ENCODE assay signal across 8 cellular contexts in the genomic region with DNA sequence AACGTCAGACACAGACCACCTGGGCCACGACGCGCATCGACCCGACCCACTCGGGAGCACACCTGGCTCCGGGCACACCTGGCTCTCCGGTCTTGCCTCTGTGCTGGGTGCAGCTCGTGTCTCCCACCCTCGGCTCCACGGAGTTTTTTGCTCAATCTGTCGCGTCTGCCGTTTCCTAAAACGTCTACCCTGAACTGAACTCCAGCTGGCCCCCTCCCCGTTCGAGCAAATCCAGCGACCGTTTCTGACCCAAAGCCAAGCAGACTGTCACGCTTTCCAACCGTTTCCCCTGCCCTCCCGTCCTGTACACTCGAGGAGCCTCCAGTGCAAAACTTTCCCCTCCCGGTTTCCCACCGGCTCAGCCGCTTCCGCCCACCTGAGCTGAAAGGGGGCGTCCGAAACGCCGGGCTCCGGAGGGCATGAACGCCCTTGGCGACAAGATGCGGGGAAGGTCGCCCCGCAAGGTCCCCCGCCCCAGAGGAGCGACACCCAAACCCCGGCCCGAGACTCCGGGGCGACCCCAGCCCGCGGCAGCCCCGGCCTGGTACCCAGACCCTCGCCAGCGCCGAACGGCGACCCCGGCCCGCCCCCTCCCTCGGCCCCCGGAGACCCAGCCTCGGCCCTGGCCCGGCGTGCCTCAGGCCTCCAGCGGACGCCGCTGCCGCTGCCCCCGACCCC. TPM values are rescaled to one million over a fixed set of nuclear protein-coding genes. Genes with fewer than 3 reads are reported as not detected.
DNase-seq lines count a peak whose midpoint lies in the region; ATAC-seq and TF ChIP-seq lines count a peak whose summit lies in the region.

No MANE protein-coding gene starts in this region.

- no peak overlapping the region for H3K27ac ChIP-seq in iPS-18a (ENCODE audit: low read length)
- peak overlapping the region; percentile 56 to 94 (median 85) for H3K27ac ChIP-seq in skin epidermis

- H3K9ac ChIP-seq in adipocyte (ENCODE audit: low read length) (peak overlapping the region; percentile 97), iPS-18a (ENCODE audit: low read length) (peak overlapping the region; percentile 34)

- ATAC-seq in GM19452 (IDR thresholded peaks at IDR 0.05; ENCODE audit: unreplicated experiment): peak; percentile 18
- ATAC-seq in GM19467 (IDR thresholded peaks at IDR 0.05; ENCODE audit: unreplicated experiment): no peak

- H3K4me3 ChIP-seq in BE2C (ENCODE audit: low read depth, low read length) (peak overlapping the region; percentile 84), adipocyte (ENCODE audit: low read length) (peak overlapping the region; percentile 97), iPS-18a (ENCODE audit: low read length) (peak overlapping the region; percentile 85), skin epidermis (peak overlapping the region; percentile 81 to 99 (median 88))

- H3K9me3 ChIP-seq in BE2C (no peaks in the 10 kb centered on the region), adipocyte (ENCODE audit: control insufficient read depth, low read length) (no peaks in the 10 kb centered on the region), iPS-18a (ENCODE audit: control insufficient read depth, low read depth, low read length) (no peaks in the 10 kb centered on the region)

- H3K27me3 ChIP-seq in BE2C (no peaks in the 10 kb centered on the region), adipocyte (replicated peaks; ENCODE audit: control insufficient read depth, insufficient read depth, low read length) (no peaks in the 10 kb centered on the region), iPS-18a (ENCODE audit: control insufficient read depth, insufficient read depth, low read length) (peaks cover 24% of the 10 kb centered on the region)

- no peak for TF ChIP-seq CTCF in BE2C (IDR thresholded peaks at IDR 0.05; ENCODE audit: low read depth, low read length)

- peak; percentile 23 for DNase-seq in BE2C
- DNase-seq in NCI-H526 treated with DMSO at 0.1 percent for 48 hours (lab: John Stamatoyannopoulos, UW): peak; percentile 18
- peak; percentile 60 for DNase-seq in adipocyte (ENCODE audit: low read depth)
- no peak for DNase-seq in HPDE6-E6E7 (ENCODE audit: extremely low spot score)

- H3K4me1 ChIP-seq in BE2C: peaks cover 12% of the 10 kb centered on the region
- peaks cover 38% of the 10 kb centered on the region for H3K4me1 ChIP-seq in adipocyte (ENCODE audit: control insufficient read depth, insufficient read depth, low read length)
- peaks cover 12% of the 10 kb centered on the region for H3K4me1 ChIP-seq in iPS-18a (ENCODE audit: control insufficient read depth, low read depth, low read length)

- no peaks in the 10 kb centered on the region for H3K36me3 ChIP-seq in BE2C
- H3K36me3 ChIP-seq in adipocyte (ENCODE audit: control insufficient read depth, insufficient read depth, low read length, severe bottlenecking): no peaks in the 10 kb centered on the region
- no peaks in the 10 kb centered on the region for H3K36me3 ChIP-seq in iPS-18a (ENCODE audit: control insufficient read depth, low read depth, low read length)

RNA-seq across cellular contexts. Expression of gene CYTH3, which starts 0.6 kb away (rescaled TPM):
- polyA plus RNA-seq in BE2C (2012; ENCODE audit: insufficient read depth, insufficient read length, low read depth): 61.0 TPM
